In the genomic region with DNA sequence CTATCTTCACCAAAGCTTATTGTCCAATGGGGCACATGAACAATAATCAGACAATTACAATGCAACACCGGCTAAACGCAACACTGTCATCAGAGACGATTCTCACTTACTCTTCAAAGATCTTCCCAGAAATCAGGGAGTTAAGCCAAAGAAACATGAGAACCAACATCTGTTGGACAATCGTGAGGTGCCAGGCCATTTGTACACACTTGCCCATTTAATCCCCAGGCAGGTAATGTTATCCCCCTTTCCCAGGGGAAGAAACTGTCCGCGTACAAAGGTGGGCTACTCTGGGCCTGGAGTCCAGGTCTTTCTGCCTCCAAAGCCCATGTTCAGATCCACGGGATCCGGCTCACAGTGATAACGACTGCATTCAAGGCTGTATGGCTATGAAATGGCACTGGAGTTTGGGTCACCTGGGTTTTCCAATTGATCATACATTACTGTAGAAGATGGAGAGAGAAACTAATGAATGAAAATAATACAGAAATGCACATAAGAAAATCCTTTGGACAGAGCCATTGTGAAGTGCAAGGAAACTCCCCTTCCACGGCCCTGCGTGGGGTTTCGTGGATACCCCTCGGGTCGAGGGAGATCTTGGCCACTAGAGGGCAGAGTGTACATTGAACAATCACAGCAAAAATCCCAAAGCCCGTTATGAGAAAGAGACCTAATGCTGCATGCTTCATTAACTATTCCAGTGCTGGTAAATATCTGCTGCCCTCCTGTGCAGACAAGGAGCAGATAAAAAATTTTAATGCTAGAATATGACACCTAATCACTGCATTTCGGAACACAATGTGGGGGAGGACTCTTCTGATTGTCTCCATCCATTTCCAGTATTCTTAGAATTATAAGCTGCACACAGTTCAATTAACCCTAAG, we compare ENCODE assay signal across 7 cellular contexts.
DNase-seq lines count a peak whose midpoint lies in the region; ATAC-seq and TF ChIP-seq lines count a peak whose summit lies in the region.

No MANE protein-coding gene starts in this region.

- H3K4me1 ChIP-seq in psoas muscle: peaks cover 9% of the 10 kb centered on the region

- H3K9me3 ChIP-seq in psoas muscle: no peaks in the 10 kb centered on the region

- DNase-seq in GM10248 (ENCODE audit: extremely low spot score) (peak; percentile 60), HuH-7.5 (ENCODE audit: low spot score) (peak; percentile 19), OCI-M1 (lab: John Stamatoyannopoulos, UW) (peak; percentile 58), germinal center (ENCODE audit: low spot score) (peak; percentile 47), psoas muscle (peak; percentile 35 to 60), GOT3 (lab: John Stamatoyannopoulos, UW) (no peak)
- DNase-seq in activated effector memory CD4-positive, alpha-beta T cell treated with Interleukin-2 at 50 U/mL for 16 hours: peak; percentile 27

- POLR2A ChIA-PET in GM10248 (lab: Yijun Ruan, JAX): no interaction called here

- CTCF ChIA-PET in GM10248 (lab: Yijun Ruan, JAX): interaction anchor here (0.6 to 6.7 kb wide), 44 partner anchors 9 to 485 kb away, joined by 3 to 85 read pairs (median 5); no protein-coding TSS in a partner anchor

- H3K4me3 ChIP-seq in psoas muscle: no peak overlapping the region

- peak; percentile 76 to 95 (median 85) for ATAC-seq in psoas muscle

- H3K36me3 ChIP-seq in psoas muscle (ENCODE audit: insufficient read depth in 1 of 2, low read depth in 1 of 2): no peaks in the 10 kb centered on the region

- no peak overlapping the region for H3K27ac ChIP-seq in psoas muscle

- TF ChIP-seq CTCF in GM10248 (IDR thresholded peaks at IDR 0.05; ENCODE audit: control extremely low read depth, extremely low read depth, low read depth, missing control alignments) (peak; percentile 63), psoas muscle (IDR thresholded peaks at IDR 0.05) (peak; percentile 91)

- WGBS in psoas muscle, 3 donors: 20 to 22% (median 20%) methylated on average over 16 of the region's 16 CpGs

- no peaks in the 10 kb centered on the region for H3K27me3 ChIP-seq in psoas muscle (ENCODE audit: insufficient read depth in 3 of 3, low read length in 2 of 3)

- intact Hi-C loops in psoas muscle (cut with DNase I): loop anchor here (2.0 to 10.0 kb wide), 6 partner anchors 255 to 483 kb away; no protein-coding TSS in a partner anchor
